Comparison of ENCODE assay signal across 19 cellular contexts in genomic region chr18:36697905-36698304, GRCh38.
DNase-seq lines count a peak whose midpoint lies in the region; ATAC-seq, FAIRE-seq and TF ChIP-seq lines count a peak whose summit lies in the region.
"Had no signal": no experiment of that assay in that cellular context is flagged by ENCODE, and none has a peak within 500 bp of the region (broad histone marks: within the 10 kb centered on the region; RNA-seq: fewer than 3 reads in every experiment).

No MANE protein-coding gene starts in this region.

- H3K27ac ChIP-seq in astrocyte (ENCODE audit: low read depth, low read length) (no peak overlapping the region), foreskin keratinocyte (no peak overlapping the region)
- H3K27ac ChIP-seq: A549, body of pancreas, ovary, thyroid gland had no signal

- FAIRE-seq in astrocyte (lab: Jason Lieb, UNC): peak; percentile 95
- FAIRE-seq: A549 had no signal

- H3K4me1 ChIP-seq in astrocyte (ENCODE audit: insufficient read depth, low read length) (peaks cover 16% of the 10 kb centered on the region), foreskin keratinocyte (peaks cover 3% of the 10 kb centered on the region)
- H3K4me1 ChIP-seq: A549, body of pancreas had no signal

- H3K9me3 ChIP-seq in astrocyte (ENCODE audit: insufficient read depth, low read depth, low read length): no peaks in the 10 kb centered on the region
- H3K9me3 ChIP-seq: A549, body of pancreas, ovary, thyroid gland had no signal

- H3K4me2 ChIP-seq in astrocyte (ENCODE audit: low read length): no peak overlapping the region
- H3K4me2 ChIP-seq: A549 had no signal

- no peak overlapping the region for H3K27ac Mint-ChIP-seq in astrocyte (ENCODE audit: unreplicated experiment)
- H3K27ac Mint-ChIP-seq: memory B cell, T-helper 17 cell had no signal

- no peaks in the 10 kb centered on the region for H4K20me1 ChIP-seq in astrocyte (ENCODE audit: insufficient read depth, low read length)

- no peak for TF ChIP-seq CTCF in astrocyte (IDR thresholded peaks at IDR 0.05; ENCODE audit: insufficient read depth, low read depth, low read length)
- no peak for TF ChIP-seq CTCF in foreskin keratinocyte (conservative IDR thresholded peaks at IDR 0.05)

- H3K9me3 Mint-ChIP-seq in astrocyte (ENCODE audit: unreplicated experiment): peaks cover 2% of the 10 kb centered on the region
- H3K9me3 Mint-ChIP-seq: memory B cell had no signal

- ATAC-seq in foreskin keratinocyte (peak; percentile 93), HG03521 (IDR thresholded peaks at IDR 0.05; ENCODE audit: unreplicated experiment) (no peak)
- ATAC-seq: A549, body of pancreas, T-helper 17 cell had no signal

- H3K36me3 ChIP-seq in astrocyte (ENCODE audit: insufficient read depth, low read length): no peaks in the 10 kb centered on the region
- H3K36me3 ChIP-seq: ovary, thyroid gland had no signal

- no peaks in the 10 kb centered on the region for H3K79me2 ChIP-seq in astrocyte (ENCODE audit: insufficient read depth, low read length)

- H3K36me3 Mint-ChIP-seq in astrocyte (ENCODE audit: low read depth, unreplicated experiment): peaks cover 6% of the 10 kb centered on the region
- H3K36me3 Mint-ChIP-seq: memory B cell had no signal

- H3K27me3 Mint-ChIP-seq in astrocyte (ENCODE audit: low read depth, unreplicated experiment): peaks cover 7% of the 10 kb centered on the region

- no peak overlapping the region for H3K4me3 ChIP-seq in astrocyte (ENCODE audit: insufficient read depth, low read depth, low read length)
- H3K4me3 ChIP-seq: A549, body of pancreas, ovary, thyroid gland had no signal

- DNase-seq in ACHN (peak; percentile 82), HK-2 (ENCODE audit: unreplicated experiment) (peak; percentile 7), astrocyte (ENCODE audit: low read depth) (peak; percentile 96), foreskin keratinocyte (peak; percentile 77 to 87), NCI-H2029 treated with DMSO at 0.1 percent for 48 hours (lab: John Stamatoyannopoulos, UW) (no peak), SIG-M5 treated with dmso at 0.1 percent for 504 hours (lab: John Stamatoyannopoulos, UW; ENCODE audit: unreplicated experiment) (no peak), NCI-H1436 treated with DMSO at 0.1 percent for 48 hours (lab: John Stamatoyannopoulos, UW) (no peak)
- DNase-seq: activated CD4-positive, alpha-beta T cell treated with anti-CD3 and anti-CD28 coated beads for 4 hours; activated T-cell treated with anti-CD3 and anti-CD28 coated beads, Interleukin-2, amount 50 U/mL, for 48 hours; body of pancreas; DMS79 treated with DMSO at 0.1 percent for 48 hours; H7; MV-4-11; ovary; T-helper 17 cell; thyroid gland had no signal

- no peak overlapping the region for H3K4me3 Mint-ChIP-seq in astrocyte (ENCODE audit: unreplicated experiment)
- H3K4me3 Mint-ChIP-seq: memory B cell, T-helper 17 cell had no signal

- H3K9ac ChIP-seq in astrocyte (ENCODE audit: low read length): no peak overlapping the region

- no peaks in the 10 kb centered on the region for H3K4me1 Mint-ChIP-seq in astrocyte (ENCODE audit: low read depth, unreplicated experiment)
- H3K4me1 Mint-ChIP-seq: memory B cell had no signal

- H2AFZ ChIP-seq in astrocyte (ENCODE audit: low read depth, low read length): no peak overlapping the region

- H3K27me3 ChIP-seq in astrocyte (ENCODE audit: insufficient read depth, low read length): no peaks in the 10 kb centered on the region
- H3K27me3 ChIP-seq in foreskin keratinocyte: peaks cover 2% of the 10 kb centered on the region
- H3K27me3 ChIP-seq: body of pancreas, ovary, thyroid gland had no signal

- in situ Hi-C loops in ACHN (cut with HindIII; ENCODE audit: low pct_ligation_motif_present, low pct_unique_long_range_greater_than_20kb, low sequenced_read_pairs): no loop called here

Comparison
In these comparisons a context has a peak if more than half of its experiments do, and no peak if none do; other contexts are left out.
1. DNase-seq: peak in ACHN (single experiment), HK-2 (single experiment), astrocyte (single experiment) and foreskin keratinocyte (2 of 2); none in NCI-H2029 treated with DMSO at 0.1 percent for 48 hours (single experiment), SIG-M5 treated with dmso at 0.1 percent for 504 hours (single experiment) and NCI-H1436 treated with DMSO at 0.1 percent for 48 hours (single experiment).